25 cellular contexts compared by ENCODE assay signal in the genomic region with DNA sequence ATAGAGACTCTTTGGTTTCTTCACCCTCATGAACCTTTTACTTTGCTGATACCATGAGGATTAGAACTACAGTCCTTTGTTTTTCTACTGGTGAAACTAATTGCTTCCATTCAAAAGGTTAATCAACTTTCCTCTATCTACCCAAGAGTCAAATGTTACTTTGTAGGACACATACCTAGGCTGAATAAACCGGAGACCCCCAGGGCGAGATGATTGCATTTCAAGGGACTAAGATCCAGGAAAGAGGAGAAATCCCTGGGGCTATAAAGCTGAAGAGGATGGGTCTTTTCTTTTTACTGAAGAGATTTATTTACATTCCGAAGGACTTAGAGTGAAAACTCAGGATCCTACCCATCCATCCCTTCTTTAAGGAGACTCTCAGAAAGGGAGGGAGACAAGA.
DNase-seq lines count a peak whose midpoint lies in the region; ATAC-seq and TF ChIP-seq lines count a peak whose summit lies in the region.
"Had no signal": no experiment of that assay in that cellular context is flagged by ENCODE, and none has a peak within 500 bp of the region (broad histone marks: within the 10 kb centered on the region; RNA-seq: fewer than 3 reads in every experiment).

No MANE protein-coding gene starts in this region.

- H3K79me2 ChIP-seq in neural progenitor cell (ENCODE audit: low read depth) = no peaks in the 10 kb centered on the region

- H3K36me3 Mint-ChIP-seq in neural progenitor cell = no peaks in the 10 kb centered on the region
- H3K36me3 Mint-ChIP-seq in CD8-positive, alpha-beta T cell = no peaks in the 10 kb centered on the region
- H3K36me3 Mint-ChIP-seq: CD4-positive, CD25-positive, alpha-beta regulatory T cell had no signal

- H3K4me3 ChIP-seq in HUES48 (ENCODE audit: low read depth, low read length) = peak overlapping the region; percentile 45
- H3K4me3 ChIP-seq in iPS-18a (ENCODE audit: low read length) = peak overlapping the region; percentile 30
- H3K4me3 ChIP-seq in neural progenitor cell = peak overlapping the region; percentile 23
- H3K4me3 ChIP-seq in CD8-positive, alpha-beta T cell (ENCODE audit: low read depth, low read length) = no peak overlapping the region
- H3K4me3 ChIP-seq: A549 had no signal

- no peaks in the 10 kb centered on the region for H3K36me3 ChIP-seq in HUES48 (ENCODE audit: control insufficient read depth, insufficient read depth, low read length)
- no peaks in the 10 kb centered on the region for H3K36me3 ChIP-seq in iPS-18a (ENCODE audit: control insufficient read depth, low read depth, low read length)
- H3K36me3 ChIP-seq in neural progenitor cell = peaks cover 22% of the 10 kb centered on the region
- H3K36me3 ChIP-seq in CD8-positive, alpha-beta T cell (ENCODE audit: insufficient read depth, low read length) = no peaks in the 10 kb centered on the region

- POLR2A ChIA-PET in CD8-positive, alpha-beta T cell (lab: Charles Lee) = no interaction called here

- H3K27me3 ChIP-seq in HUES48 (ENCODE audit: control insufficient read depth, insufficient read depth, low read length) (no peaks in the 10 kb centered on the region), iPS-18a (ENCODE audit: control insufficient read depth, insufficient read depth, low read length) (no peaks in the 10 kb centered on the region), neural progenitor cell (no peaks in the 10 kb centered on the region)
- no peaks in the 10 kb centered on the region for H3K27me3 ChIP-seq in CD8-positive, alpha-beta T cell (ENCODE audit: insufficient read depth, low read length)

- H3K4me2 ChIP-seq in neural progenitor cell = peak overlapping the region; percentile 68
- H3K4me2 ChIP-seq: A549, KMS-11 had no signal

- H3K27ac ChIP-seq in HUES48 (ENCODE audit: low read depth, low read length) (peak overlapping the region; percentile 91), iPS-18a (ENCODE audit: low read length) (no peak overlapping the region), neural progenitor cell (peak overlapping the region; percentile 98)
- no peak overlapping the region for H3K27ac ChIP-seq in CD8-positive, alpha-beta T cell (ENCODE audit: low read depth, low read length)
- H3K27ac ChIP-seq: A549, HL-60, KMS-11 had no signal

- H3K4me1 ChIP-seq in HUES48 (ENCODE audit: control insufficient read depth, insufficient read depth, low read length) = peaks cover 27% of the 10 kb centered on the region
- H3K4me1 ChIP-seq in iPS-18a (ENCODE audit: control insufficient read depth, low read depth, low read length) = peaks cover 17% of the 10 kb centered on the region
- peaks cover 34% of the 10 kb centered on the region for H3K4me1 ChIP-seq in neural progenitor cell
- H3K4me1 ChIP-seq in CD8-positive, alpha-beta T cell (ENCODE audit: insufficient read depth, low read length) = no peaks in the 10 kb centered on the region
- H3K4me1 ChIP-seq: A549, Caco-2 had no signal

- H3K9me3 ChIP-seq in HUES48 (ENCODE audit: control insufficient read depth, insufficient read depth, low read length) = peaks cover 44% of the 10 kb centered on the region
- H3K9me3 ChIP-seq in iPS-18a (ENCODE audit: control insufficient read depth, low read depth, low read length) = peaks cover 10% of the 10 kb centered on the region
- peaks cover 33% of the 10 kb centered on the region for H3K9me3 ChIP-seq in neural progenitor cell (ENCODE audit: low read depth)
- H3K9me3 ChIP-seq in CD8-positive, alpha-beta T cell (ENCODE audit: low read length) = no peaks in the 10 kb centered on the region
- H3K9me3 ChIP-seq: A549, Caco-2 had no signal

- CTCF ChIA-PET in CD8-positive, alpha-beta T cell (lab: Charles Lee) = no interaction called here

- H3K4me1 Mint-ChIP-seq in neural progenitor cell = peaks cover 8% of the 10 kb centered on the region
- no peaks in the 10 kb centered on the region for H3K4me1 Mint-ChIP-seq in CD8-positive, alpha-beta T cell (ENCODE audit: low read depth)
- H3K4me1 Mint-ChIP-seq: CD4-positive, CD25-positive, alpha-beta regulatory T cell had no signal

- no peak for ATAC-seq in CD8-positive, alpha-beta T cell
- ATAC-seq: A549, Panc1, SK-N-SH treated with all-trans-retinoic acid at 6 μM for 48 hours had no signal

- H3K9me3 Mint-ChIP-seq in neural progenitor cell = peaks cover 31% of the 10 kb centered on the region
- H3K9me3 Mint-ChIP-seq in CD8-positive, alpha-beta T cell = peaks cover 25% of the 10 kb centered on the region

- peaks cover 37% of the 10 kb centered on the region for H3F3A ChIP-seq in neural progenitor cell (ENCODE audit: low read depth)

- intact Hi-C loops in CD8-positive, alpha-beta T cell (cut with DNase I, micrococcal nuclease) = no loop called here

- no peak overlapping the region for H3K9ac ChIP-seq in HUES48 (ENCODE audit: low read depth, low read length)
- no peak overlapping the region for H3K9ac ChIP-seq in iPS-18a (ENCODE audit: low read length)
- no peak overlapping the region for H3K9ac ChIP-seq in neural progenitor cell
- H3K9ac ChIP-seq: KMS-11 had no signal

- H3K27ac Mint-ChIP-seq in neural progenitor cell = no peak overlapping the region
- no peak overlapping the region for H3K27ac Mint-ChIP-seq in CD8-positive, alpha-beta T cell
- H3K27ac Mint-ChIP-seq: CD4-positive, CD25-positive, alpha-beta regulatory T cell had no signal

- DNase-seq in ecto neural progenitor cell (ENCODE audit: low spot score) (peak; percentile 54), neural progenitor cell (ENCODE audit: low spot score) (peak; percentile 87), GM13976 (ENCODE audit: low spot score) (no peak), OCI-M2 (lab: John Stamatoyannopoulos, UW; ENCODE audit: unreplicated experiment) (no peak), AG08396 (ENCODE audit: low spot score) (no peak)
- DNase-seq in CD8-positive, alpha-beta T cell = no peak
- DNase-seq: Caco-2; CD4-positive, CD25-positive, alpha-beta regulatory T cell; DMS 273 treated with DMSO at 0.1 percent for 48 hours; DND-41; GOT3; IMR-90; NCI-H1105 treated with DMSO at 0.1 percent for 48 hours; NCI-H2029 treated with DMSO at 0.1 percent for 48 hours; NCI-H226; NCI-H510A treated with DMSO at 0.1 percent for 48 hours; NCI-H748 treated with DMSO at 0.1 percent for 48 hours; SIG-M5 had no signal

- in situ Hi-C loops in GM13976 (cut with MboI; ENCODE audit: low sequenced_read_pairs, unreplicated experiment) = no loop called here

- TF ChIP-seq CTCF in neural progenitor cell (IDR thresholded peaks at IDR 0.05) (no peak), GM13976 (IDR thresholded peaks at IDR 0.05; ENCODE audit: borderline replicate concordance, control extremely low read depth, extremely low read depth, insufficient read depth, missing control alignments) (no peak)
- TF ChIP-seq CTCF in CD8-positive, alpha-beta T cell (IDR thresholded peaks at IDR 0.05) = no peak

- H3K27me3 Mint-ChIP-seq in neural progenitor cell (ENCODE audit: insufficient read depth, low read depth) = no peaks in the 10 kb centered on the region
- no peaks in the 10 kb centered on the region for H3K27me3 Mint-ChIP-seq in CD8-positive, alpha-beta T cell (ENCODE audit: low read depth)
- H3K27me3 Mint-ChIP-seq: CD4-positive, CD25-positive, alpha-beta regulatory T cell had no signal

- no peak overlapping the region for H3K4me3 Mint-ChIP-seq in neural progenitor cell
- no peak overlapping the region for H3K4me3 Mint-ChIP-seq in CD8-positive, alpha-beta T cell
- H3K4me3 Mint-ChIP-seq: CD4-positive, CD25-positive, alpha-beta regulatory T cell had no signal

- H4K20me1 ChIP-seq in neural progenitor cell (ENCODE audit: low read depth) = no peaks in the 10 kb centered on the region

- no peak overlapping the region for H2AFZ ChIP-seq in neural progenitor cell (replicated peaks)

Comparison
In these comparisons a context has a peak if more than half of its experiments do, and no peak if none do; other contexts are left out.
1. H3K27ac ChIP-seq: peak in HUES48 (single experiment) and neural progenitor cell (single experiment); none in iPS-18a (single experiment) and CD8-positive, alpha-beta T cell (single experiment).
2. DNase-seq: peak in ecto neural progenitor cell (single experiment) and neural progenitor cell (single experiment); none in GM13976 (single experiment), CD8-positive, alpha-beta T cell (0 of 7), OCI-M2 (single experiment) and AG08396 (single experiment).